ENCODE assay signal across 19 cellular contexts in genomic region chr4:150515135-150515534, GRCh38.
"Had no signal": no experiment of that assay in that cellular context is flagged by ENCODE, and none has a peak within 500 bp of the region (broad histone marks: within the 10 kb centered on the region; RNA-seq: fewer than 3 reads in every experiment).

No MANE protein-coding gene starts in this region.

- H3K79me2 ChIP-seq: parathyroid adenoma had no signal

- H3K4me1 ChIP-seq: gastroesophageal sphincter, left lung, parathyroid adenoma, thyroid gland had no signal

- H3K9me3 ChIP-seq: gastroesophageal sphincter, left lung, thyroid gland had no signal

- H2AFZ ChIP-seq: parathyroid adenoma had no signal

- H3K27ac ChIP-seq: gastroesophageal sphincter, left lung, parathyroid adenoma, thyroid gland had no signal

- H3K27me3 ChIP-seq: gastroesophageal sphincter, left lung, thyroid gland had no signal

- FAIRE-seq: astrocyte, urothelium cell line had no signal

- DNase-seq: activated CD4-positive, CD25-positive, alpha-beta regulatory T cell treated with anti-CD3 and anti-CD28 coated beads, Interleukin-2, amount 50 U/mL, for 72 hours; activated naive CD4-positive, alpha-beta T cell treated with anti-CD3 and anti-CD28 coated beads, Interleukin-2, amount 10 ng/mL, durations not matched to agents 7 days and 5 days; central memory CD4-positive, alpha-beta T cell; cortex of kidney; effector memory CD8-positive, alpha-beta T cell; kidney; left lung; mesenchymal stem cell; naive thymus-derived CD8-positive, alpha-beta T cell; retina; stimulated activated CD4-positive, alpha-beta T cell treated with anti-CD3 and anti-CD28 coated beads, Interleukin-15, amount 100 ng/mL, for 24 hours; stimulated activated CD4-positive, alpha-beta T cell treated with anti-CD3 and anti-CD28 coated beads, Interleukin-4, amount 100 ng/mL, for 1 hour; stimulated activated naive B cell treated with anti-CD40 and anti-IgM and Interleukin-4, amounts not matched to agents 10 μg/mL and 1 μg/mL and 100 μg/mL, for 72 hours; T1000; thyroid gland had no signal

- H3K4me3 ChIP-seq: gastroesophageal sphincter, left lung, thyroid gland had no signal

- H3K36me3 ChIP-seq: gastroesophageal sphincter, left lung, thyroid gland had no signal
